Comparison of ENCODE assay signal across 16 cellular contexts in the genomic region with DNA sequence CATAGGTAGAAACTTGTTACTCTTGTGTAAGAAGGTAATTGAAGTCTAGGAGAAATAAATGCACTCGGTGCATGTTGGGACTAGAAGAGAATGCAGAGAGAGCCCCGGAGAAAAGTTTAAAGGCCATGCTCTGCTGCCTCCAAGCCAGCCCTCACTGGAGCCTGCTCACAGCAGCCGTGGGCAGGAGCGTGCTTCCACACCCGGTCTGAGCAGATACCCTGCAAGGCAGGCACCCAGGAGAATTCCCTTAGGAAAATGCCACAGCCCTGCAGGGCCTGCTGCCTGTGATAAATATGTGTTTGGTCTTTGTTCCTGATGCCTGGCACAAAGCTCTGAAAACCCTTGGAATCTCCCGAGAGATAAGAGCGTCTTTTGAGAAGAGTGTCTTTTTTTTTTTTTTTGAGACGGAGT. TPM values are rescaled to one million over a fixed set of nuclear protein-coding genes. Genes with fewer than 3 reads are reported as not detected.
DNase-seq lines count a peak whose midpoint lies in the region; ATAC-seq and TF ChIP-seq lines count a peak whose summit lies in the region.
"Had no signal": no experiment of that assay in that cellular context is flagged by ENCODE, and none has a peak within 500 bp of the region (broad histone marks: within the 10 kb centered on the region; RNA-seq: fewer than 3 reads in every experiment).

No MANE protein-coding gene starts in this region.

- CTCF ChIA-PET in activated naive CD4-positive, alpha-beta T cell treated with anti-CD3 and anti-CD28 coated beads, Interleukin-2, amount 10 ng/mL, durations not matched to agents 7 days and 5 days (lab: Charles Lee): no interaction called here

- H3K9me3 ChIP-seq in mesodermal cell (ENCODE audit: control insufficient read depth, low read length): no peaks in the 10 kb centered on the region
- no peaks in the 10 kb centered on the region for H3K9me3 ChIP-seq in upper lobe of left lung
- H3K9me3 ChIP-seq: left ventricle myocardium inferior, vagina had no signal

- TF ChIP-seq POLR2A in upper lobe of left lung (IDR thresholded peaks at IDR 0.05): no peak

- no peak for TF ChIP-seq EP300 in upper lobe of left lung (IDR thresholded peaks at IDR 0.05)

- no peak overlapping the region for H3K4me3 Mint-ChIP-seq in activated naive CD4-positive, alpha-beta T cell treated with anti-CD3 and anti-CD28 coated beads, Interleukin-2, amount 50 U/mL, for 24 hours
- H3K4me3 Mint-ChIP-seq in activated naive CD4-positive, alpha-beta T cell treated with anti-CD3 and anti-CD28 coated beads, Interleukin-2, amount 10 ng/mL, durations not matched to agents 7 days and 5 days: no peak overlapping the region
- H3K4me3 Mint-ChIP-seq in natural killer cell: no peak overlapping the region
- H3K4me3 Mint-ChIP-seq: activated CD8-positive, alpha-beta memory T cell treated with anti-CD3 and anti-CD28 coated beads, Interleukin-2, amount 10 ng/mL, durations not matched to agents 7 days and 5 days had no signal

- H3K9me3 Mint-ChIP-seq in activated naive CD4-positive, alpha-beta T cell treated with anti-CD3 and anti-CD28 coated beads, Interleukin-2, amount 50 U/mL, for 24 hours: no peaks in the 10 kb centered on the region
- no peaks in the 10 kb centered on the region for H3K9me3 Mint-ChIP-seq in activated naive CD4-positive, alpha-beta T cell treated with anti-CD3 and anti-CD28 coated beads, Interleukin-2, amount 10 ng/mL, durations not matched to agents 7 days and 5 days
- no peaks in the 10 kb centered on the region for H3K9me3 Mint-ChIP-seq in natural killer cell

- peaks cover 29% of the 10 kb centered on the region for H3K4me1 ChIP-seq in mesodermal cell (ENCODE audit: control insufficient read depth, insufficient read depth, low read length, poor library complexity, severe bottlenecking)
- peaks cover 35 to 62% (median 53%) of the 10 kb centered on the region in 4 donors for H3K4me1 ChIP-seq in upper lobe of left lung

- peak overlapping the region; percentile 12 for H3K27ac Mint-ChIP-seq in activated naive CD4-positive, alpha-beta T cell treated with anti-CD3 and anti-CD28 coated beads, Interleukin-2, amount 50 U/mL, for 24 hours
- H3K27ac Mint-ChIP-seq in activated naive CD4-positive, alpha-beta T cell treated with anti-CD3 and anti-CD28 coated beads, Interleukin-2, amount 10 ng/mL, durations not matched to agents 7 days and 5 days: no peak overlapping the region
- H3K27ac Mint-ChIP-seq in natural killer cell: no peak overlapping the region
- H3K27ac Mint-ChIP-seq: activated CD8-positive, alpha-beta memory T cell treated with anti-CD3 and anti-CD28 coated beads, Interleukin-2, amount 10 ng/mL, durations not matched to agents 7 days and 5 days had no signal

- no peak overlapping the region for H3K4me3 ChIP-seq in epithelial cell of esophagus (ENCODE audit: low read length)
- H3K4me3 ChIP-seq in mesodermal cell (ENCODE audit: extremely low read depth, insufficient read depth, low read length, poor library complexity, severe bottlenecking): no peak overlapping the region
- no peak overlapping the region for H3K4me3 ChIP-seq in upper lobe of left lung
- H3K4me3 ChIP-seq: left ventricle myocardium inferior, vagina had no signal

- H3K27me3 Mint-ChIP-seq in activated naive CD4-positive, alpha-beta T cell treated with anti-CD3 and anti-CD28 coated beads, Interleukin-2, amount 50 U/mL, for 24 hours: no peaks in the 10 kb centered on the region
- peaks cover 22% of the 10 kb centered on the region for H3K27me3 Mint-ChIP-seq in activated naive CD4-positive, alpha-beta T cell treated with anti-CD3 and anti-CD28 coated beads, Interleukin-2, amount 10 ng/mL, durations not matched to agents 7 days and 5 days
- H3K27me3 Mint-ChIP-seq in natural killer cell (ENCODE audit: low read depth in 2 of 2): peaks cover 20 to 21% of the 10 kb centered on the region in 2 donors

- no peaks in the 10 kb centered on the region for H3K36me3 Mint-ChIP-seq in activated naive CD4-positive, alpha-beta T cell treated with anti-CD3 and anti-CD28 coated beads, Interleukin-2, amount 50 U/mL, for 24 hours
- peaks cover 2% of the 10 kb centered on the region for H3K36me3 Mint-ChIP-seq in activated naive CD4-positive, alpha-beta T cell treated with anti-CD3 and anti-CD28 coated beads, Interleukin-2, amount 10 ng/mL, durations not matched to agents 7 days and 5 days
- no peaks in the 10 kb centered on the region for H3K36me3 Mint-ChIP-seq in natural killer cell
- H3K36me3 Mint-ChIP-seq: activated CD8-positive, alpha-beta memory T cell treated with anti-CD3 and anti-CD28 coated beads, Interleukin-2, amount 10 ng/mL, durations not matched to agents 7 days and 5 days had no signal

- no peak for DNase-seq in activated naive CD4-positive, alpha-beta T cell treated with anti-CD3 and anti-CD28 coated beads, Interleukin-2, amount 10 ng/mL, durations not matched to agents 7 days and 5 days
- DNase-seq in epithelial cell of esophagus (ENCODE audit: low read depth) (peak; percentile 91), upper lobe of left lung (no peak), NCI-H82 treated with DMSO at 0.1 percent for 48 hours (lab: John Stamatoyannopoulos, UW; ENCODE audit: unreplicated experiment) (no peak), natural killer cell (no peak)
- DNase-seq: activated CD8-positive, alpha-beta memory T cell treated with anti-CD3 and anti-CD28 coated beads, Interleukin-2, amount 10 ng/mL, durations not matched to agents 7 days and 5 days; activated naive CD4-positive, alpha-beta T cell treated with Interleukin-2 at 50 U/mL for 16 hours; caudate nucleus; COR-L47; head of caudate nucleus; left ventricle myocardium inferior; stimulated activated naive CD4-positive, alpha-beta T cell treated with Interleukin-2 at 50 U/mL for 16 hours had no signal

- intact Hi-C loops in natural killer cell (cut with micrococcal nuclease): no loop called here

- peak overlapping the region; percentile 76 for H3K27ac ChIP-seq in mesodermal cell (ENCODE audit: low read depth, low read length, severe bottlenecking)
- H3K27ac ChIP-seq in upper lobe of left lung: peak overlapping the region in 3 of 4 donors; percentile 18 to 44 (median 41)
- H3K27ac ChIP-seq: left ventricle myocardium inferior, vagina had no signal

- WGBS in mesodermal cell (ENCODE audit: insufficient coverage in 2 of 2), 2 experiments: 76 to 87% methylated on average over 5 to 6 of the region's 8 CpGs
- WGBS in upper lobe of left lung, 2 donors: 52 to 57% methylated on average over 2 to 8 of the region's 8 CpGs

- ATAC-seq in upper lobe of left lung (ENCODE audit: low FRiP score in 2 of 2) (no peak), GM19395 (IDR thresholded peaks at IDR 0.05; ENCODE audit: unreplicated experiment) (no peak), natural killer cell (no peak)
- ATAC-seq: activated CD8-positive, alpha-beta memory T cell treated with anti-CD3 and anti-CD28 coated beads, Interleukin-2, amount 10 ng/mL, durations not matched to agents 7 days and 5 days had no signal

- TF ChIP-seq CTCF in epithelial cell of esophagus (IDR thresholded peaks at IDR 0.05; ENCODE audit: insufficient read depth, low read depth, low read length, missing control alignments) (no peak), upper lobe of left lung (IDR thresholded peaks at IDR 0.05) (no peak), natural killer cell (IDR thresholded peaks at IDR 0.05) (no peak)

- no peaks in the 10 kb centered on the region for H3K27me3 ChIP-seq in upper lobe of left lung
- H3K27me3 ChIP-seq: vagina had no signal

- peaks cover 38% of the 10 kb centered on the region for H3K4me1 Mint-ChIP-seq in activated naive CD4-positive, alpha-beta T cell treated with anti-CD3 and anti-CD28 coated beads, Interleukin-2, amount 50 U/mL, for 24 hours
- peaks cover 43% of the 10 kb centered on the region for H3K4me1 Mint-ChIP-seq in activated naive CD4-positive, alpha-beta T cell treated with anti-CD3 and anti-CD28 coated beads, Interleukin-2, amount 10 ng/mL, durations not matched to agents 7 days and 5 days
- H3K4me1 Mint-ChIP-seq in natural killer cell: peaks cover 35 to 39% of the 10 kb centered on the region in 2 donors

- H3K36me3 ChIP-seq in mesodermal cell (ENCODE audit: control insufficient read depth, insufficient read depth, low read length) (no peaks in the 10 kb centered on the region), upper lobe of left lung (no peaks in the 10 kb centered on the region)
- H3K36me3 ChIP-seq: left ventricle myocardium inferior, vagina had no signal

RNA-seq across cellular contexts. Expression of gene C2CD2, which starts 22.8 kb away (rescaled TPM):
- polyA plus RNA-seq in mesodermal cell (2013, experiment 1 of 2): 9.5 TPM
- 10.1 TPM for polyA plus RNA-seq in mesodermal cell (2013, experiment 2 of 2)
- total RNA-seq in upper lobe of left lung (10 to 100 TPM in 5 of 6 donors, 1 to 10 TPM in 1; 9.6 to 34.6 (median 22.0) TPM), natural killer cell (10 to 100 TPM in 1 of 3 donors, 1 to 10 TPM in 2; 2.1 to 10.1 (median 8.9) TPM)

RNA-seq across cellular contexts. Expression of gene PRDM15, which starts 51.9 kb away (rescaled TPM):
- polyA plus RNA-seq in mesodermal cell (2013, experiment 1 of 2): 7.1 TPM
- polyA plus RNA-seq in mesodermal cell (2013, experiment 2 of 2): 4.8 TPM
- 10 to 100 TPM in 2 of 6 donors, 1 to 10 TPM in 4; 5.3 to 31.4 (median 7.4) TPM for total RNA-seq in upper lobe of left lung
- 10 to 100 TPM; 11.4 to 13.5 (median 11.9) TPM for total RNA-seq in natural killer cell
